In genomic region chr7:1567082-1567771, GRCh38 we compare ENCODE assay signal across 1 cellular context.
TF ChIP-seq lines count a peak whose summit lies in the region.

No MANE protein-coding gene starts in this region.

TF ChIP-seq in HEK293, 187 proteins besides CTCF, POLR2A, EP300 and RAD21 (continued from another document):
- peak; percentile 61; the same call in 1 of the 2 replicates for TF ChIP-seq ZNF121 (tag by site-specific recombination; IDR thresholded peaks at IDR 0.05)
- 0 out of 2 replicates have a peak, but pooled peaks have one; percentile 11 for TF ChIP-seq INSM2 (tag by site-specific recombination; IDR thresholded peaks at IDR 0.05)
- TF ChIP-seq SP2 (tag by site-specific recombination; IDR thresholded peaks at IDR 0.05) = peak; percentile 58
- TF ChIP-seq ZBTB10 (tag by site-specific recombination; IDR thresholded peaks at IDR 0.05) = no peak
- no peak for TF ChIP-seq ZNF433 (tag by site-specific recombination; IDR thresholded peaks at IDR 0.05; ENCODE audit: low read depth)
- TF ChIP-seq KLF7 (tag by site-specific recombination; IDR thresholded peaks at IDR 0.05; ENCODE audit: borderline replicate concordance) = peak; percentile 19; the same call in 1 of the 2 replicates
- TF ChIP-seq MYNN (tag by site-specific recombination; IDR thresholded peaks at IDR 0.05; ENCODE audit: borderline replicate concordance) = peak; percentile 79
- TF ChIP-seq ZNF174 (tag by site-specific recombination; IDR thresholded peaks at IDR 0.05) = no peak
- TF ChIP-seq ZNF37A (tag by site-specific recombination; IDR thresholded peaks at IDR 0.05) = no peak
